In genomic region chr22:17132112-17132511, GRCh38 we compare ENCODE assay signal across 27 cellular contexts. TPM values are rescaled to one million over a fixed set of nuclear protein-coding genes. Genes with fewer than 3 reads are reported as not detected.
DNase-seq lines count a peak whose midpoint lies in the region; ATAC-seq and TF ChIP-seq lines count a peak whose summit lies in the region.
"Had no signal": no experiment of that assay in that cellular context is flagged by ENCODE, and none has a peak within 500 bp of the region (broad histone marks: within the 10 kb centered on the region; RNA-seq: fewer than 3 reads in every experiment).

No MANE protein-coding gene starts in this region.

- H3K4me3 ChIP-seq in right atrium auricular region (no peak overlapping the region), OCI-LY7 (ENCODE audit: low read depth, low read length, poor library complexity, severe bottlenecking) (peak overlapping the region; percentile 22), right cardiac atrium (ENCODE audit: low read length) (no peak overlapping the region)
- H3K4me3 ChIP-seq: colonic mucosa, esophagus squamous epithelium, hepatocyte, smooth muscle cell, tibial nerve had no signal

- POLR2A ChIA-PET in OCI-LY7 (lab: Charles Lee) = interaction anchor here (0.6 to 1.8 kb wide), 6 partner anchors 11 to 1011 kb away, joined by 3 to 5 read pairs (median 4); no protein-coding TSS in a partner anchor

- peak in 1 of 2 donors; percentile 1 for TF ChIP-seq CTCF in right atrium auricular region (IDR thresholded peaks at IDR 0.05)
- no peak for TF ChIP-seq CTCF in OCI-LY7 (conservative IDR thresholded peaks at IDR 0.05; ENCODE audit: low read length)

- no TSS peak for BruUV-seq in OCI-LY7 (replicated peaks; lab: Mats Ljungman, UMichigan)

- CTCF ChIA-PET in OCI-LY7 (lab: Charles Lee; ENCODE audit: unreplicated experiment) = no interaction called here

- H3K27me3 ChIP-seq in right atrium auricular region (no peaks in the 10 kb centered on the region), right cardiac atrium (ENCODE audit: control insufficient read depth, insufficient read depth) (no peaks in the 10 kb centered on the region)
- H3K27me3 ChIP-seq: BE2C, colonic mucosa, esophagus squamous epithelium, hepatocyte, neutrophil, tibial nerve had no signal

- H3K9me3 ChIP-seq in right atrium auricular region = no peaks in the 10 kb centered on the region
- H3K9me3 ChIP-seq in OCI-LY7 (ENCODE audit: low read length) = no peaks in the 10 kb centered on the region
- no peaks in the 10 kb centered on the region for H3K9me3 ChIP-seq in right cardiac atrium (ENCODE audit: control insufficient read depth, low read length)
- H3K9me3 ChIP-seq: BE2C, colonic mucosa, esophagus squamous epithelium, neutrophil, SK-N-SH, tibial nerve had no signal

- H3K27ac ChIP-seq in right atrium auricular region (peak overlapping the region in 1 of 2 donors; percentile 35), OCI-LY7 (ENCODE audit: low read depth, low read length, poor library complexity, severe bottlenecking) (no peak overlapping the region), right cardiac atrium (ENCODE audit: low read length) (no peak overlapping the region)
- H3K27ac ChIP-seq: colonic mucosa, esophagus squamous epithelium, hepatocyte, neutrophil, tibial nerve had no signal

- peak overlapping the region; percentile 50 for H3K4me2 ChIP-seq in OCI-LY7 (ENCODE audit: low read length)
- H3K4me2 ChIP-seq: hepatocyte, SK-N-SH, smooth muscle cell had no signal

- no peaks in the 10 kb centered on the region for H4K20me1 ChIP-seq in OCI-LY7 (ENCODE audit: insufficient read depth, low read length)

- H3K4me1 ChIP-seq in right atrium auricular region = peaks cover 0 to 8% of the 10 kb centered on the region in 2 donors
- peaks cover 12% of the 10 kb centered on the region for H3K4me1 ChIP-seq in OCI-LY7 (ENCODE audit: insufficient read depth, low read length, poor library complexity, severe bottlenecking)
- H3K4me1 ChIP-seq in right cardiac atrium (ENCODE audit: control insufficient read depth, insufficient read depth, low read length) = no peaks in the 10 kb centered on the region
- H3K4me1 ChIP-seq: BE2C, colonic mucosa, esophagus squamous epithelium, tibial nerve had no signal

- ATAC-seq in Right ventricle myocardium inferior = peak; percentile 87
- peak; percentile 82 to 83 for ATAC-seq in right cardiac atrium
- ATAC-seq: activated T-helper 17 cell treated with anti-CD3 and anti-CD28 coated beads, Interleukin-2, amount 50 U/mL, for 72 hours; left lobe of liver had no signal

- H2AFZ ChIP-seq in OCI-LY7 (ENCODE audit: low read length) = no peak overlapping the region
- H2AFZ ChIP-seq: hepatocyte had no signal

- H3K36me3 ChIP-seq in right atrium auricular region (no peaks in the 10 kb centered on the region), OCI-LY7 (ENCODE audit: insufficient read depth, low read length) (peaks cover 6% of the 10 kb centered on the region)
- H3K36me3 ChIP-seq: BE2C, colonic mucosa, neutrophil had no signal

- DNase-seq in Right ventricle myocardium inferior (ENCODE audit: missing footprints) = no peak
- DNase-seq in right atrium auricular region (ENCODE audit: low spot score) = no peak
- DNase-seq in OCI-LY7 (ENCODE audit: low spot score) = peak; percentile 25
- DNase-seq in right cardiac atrium = no peak
- no peak for DNase-seq in SW 1271 (lab: John Stamatoyannopoulos, UW)
- no peak for DNase-seq in NCI-H1048 (lab: John Stamatoyannopoulos, UW)
- no peak for DNase-seq in COLO668 (lab: John Stamatoyannopoulos, UW; ENCODE audit: unreplicated experiment)
- DNase-seq: activated CD4-positive, alpha-beta memory T cell treated with anti-CD3 and anti-CD28 coated beads, Interleukin-2, amount 10 ng/mL, durations not matched to agents 7 days and 5 days; activated CD4-positive, CD25-positive, alpha-beta regulatory T cell treated with anti-CD3 and anti-CD28 coated beads, Interleukin-2, amount 50 U/mL, for 72 hours; activated CD8-positive, alpha-beta memory T cell treated with anti-CD3 and anti-CD28 coated beads, Interleukin-2, amount 50 U/mL, for 48 hours; activated naive CD4-positive, alpha-beta T cell treated with anti-CD3 and anti-CD28 coated beads, Interleukin-2, amount 50 U/mL, for 16 hours; amniotic stem cell; colonic mucosa; esophagus squamous epithelium; foreskin melanocyte; GF-D8; SK-N-SH; stimulated activated CD4-positive, alpha-beta T cell treated with anti-CD3 and anti-CD28 coated beads, Interleukin-1b, Interleukin-23, amount 100 ng/mL, for 48 hours; T-helper 2 cell had no signal

- 9% methylated on average over 2 of the region's 2 CpGs for WGBS in right cardiac atrium

- H3K9me2 ChIP-seq in OCI-LY7 (ENCODE audit: insufficient read depth, low read length) = no peaks in the 10 kb centered on the region
- H3K9me2 ChIP-seq: SK-N-SH had no signal

- intact Hi-C loops in Right ventricle myocardium inferior (cut with DNase I) = loop anchor here (5.0 kb wide), 1 partner anchor 35 kb away; no protein-coding TSS in a partner anchor
- intact Hi-C loops in OCI-LY7 (cut with micrococcal nuclease; ENCODE audit: unreplicated experiment) = no loop called here
- intact Hi-C loops in right cardiac atrium (cut with DNase I) = no loop called here

- no peaks in the 10 kb centered on the region for H3K79me2 ChIP-seq in OCI-LY7 (ENCODE audit: insufficient read depth, low read depth, low read length)
- H3K79me2 ChIP-seq: hepatocyte had no signal

RNA-seq across cellular contexts. Expression of gene TMEM121B, which starts 11.0 kb away (rescaled TPM):
- total RNA-seq in Right ventricle myocardium inferior = 2.2 TPM
- total RNA-seq in right atrium auricular region = 1 to 10 TPM in 1 of 2 donors, under 1 TPM in 1; 0.55 to 1.1 TPM
- total RNA-seq in OCI-LY7 (2014; rRNA removed; shearing (Covaris generic)) = 0.32 and 0.33 TPM in 2 replicates
- 0.09 and 0.15 TPM in 2 replicates for total RNA-seq in OCI-LY7 (2022)
- total RNA-seq in right cardiac atrium = 1 to 10 TPM in 3 of 4 donors, under 1 TPM in 1; 0.56 to 1.9 (median 1.1) TPM
- 0.68 TPM for polyA plus RNA-seq in right cardiac atrium
- total RNA-seq: activated CD4-positive, alpha-beta memory T cell treated with anti-CD3 and anti-CD28 coated beads, Interleukin-2, amount 10 ng/mL, durations not matched to agents 7 days and 5 days had no signal
- polyA plus RNA-seq: IgD-negative memory B cell had no signal

RNA-seq across cellular contexts. Expression of gene HDHD5, which starts 27.0 kb away (rescaled TPM):
- total RNA-seq in Right ventricle myocardium inferior (58.9 TPM), right atrium auricular region (10 to 100 TPM; 33.1 to 39.7 TPM), OCI-LY7 (2022) (60.3 and 77.4 TPM in 2 replicates), right cardiac atrium (10 to 100 TPM; 28.2 to 41.2 (median 35.9) TPM)
- 77.3 and 84.6 TPM in 2 replicates for total RNA-seq in OCI-LY7 (2014; rRNA removed; shearing (Covaris generic))
- polyA plus RNA-seq in right cardiac atrium = 37.9 TPM

RNA-seq across cellular contexts. Expression of gene IL17RA, which starts 47.3 kb away (rescaled TPM):
- total RNA-seq in Right ventricle myocardium inferior (10.9 TPM), right atrium auricular region (10 to 100 TPM in 1 of 2 donors, 1 to 10 TPM in 1; 7.9 to 12.2 TPM), OCI-LY7 (2022) (10.9 and 12.5 TPM in 2 replicates), right cardiac atrium (10 to 100 TPM in 3 of 4 donors, 1 to 10 TPM in 1; 8.7 to 13.4 (median 12.6) TPM)
- 5.5 and 7.8 TPM in 2 replicates for total RNA-seq in OCI-LY7 (2014; rRNA removed; shearing (Covaris generic))
- 4.6 TPM for polyA plus RNA-seq in right cardiac atrium
